ENCODE assay signal across 13 cellular contexts in genomic region chr11:12815150-12815523, GRCh38.
DNase-seq lines count a peak whose midpoint lies in the region; ATAC-seq, FAIRE-seq and TF ChIP-seq lines count a peak whose summit lies in the region.
"Had no signal": no experiment of that assay in that cellular context is flagged by ENCODE, and none has a peak within 500 bp of the region (broad histone marks: within the 10 kb centered on the region; RNA-seq: fewer than 3 reads in every experiment).

No MANE protein-coding gene starts in this region.

- H3K36me3 ChIP-seq in HCT116 (ENCODE audit: control insufficient read depth in 1 of 2, insufficient read depth in 2 of 2, low read length in 2 of 2): no peaks in the 10 kb centered on the region
- H3K36me3 ChIP-seq in astrocyte (ENCODE audit: insufficient read depth, low read length): no peaks in the 10 kb centered on the region
- no peaks in the 10 kb centered on the region for H3K36me3 ChIP-seq in kidney (ENCODE audit: control insufficient read depth in 1 of 2, insufficient read depth in 2 of 2, low read length in 2 of 2)
- H3K36me3 ChIP-seq in spleen: no peaks in the 10 kb centered on the region

- FAIRE-seq in astrocyte (lab: Jason Lieb, UNC): no peak
- no peak for FAIRE-seq in kidney (lab: Jason Lieb, UNC)

- BruUV-seq in HCT116 (replicated peaks; lab: Mats Ljungman, UMichigan): no TSS peak

- H3K9ac ChIP-seq in HCT116 (ENCODE audit: low read length) (peak overlapping the region; percentile 36), astrocyte (ENCODE audit: low read length) (peak overlapping the region; percentile 63), kidney (ENCODE audit: low read length in 2 of 2) (no peak overlapping the region)

- RAD21 ChIA-PET in HCT116 (lab: Charles Lee; ENCODE audit: low non-redundant PET in 1 of 2, low total read pairs in 2 of 2, uncharacterized antibody in 2 of 2, unreplicated experiment in 2 of 2): interaction anchor here (0.6 to 2.4 kb wide), 2 partner anchors 74 to 135 kb away, joined by 5 read pairs; no protein-coding TSS in a partner anchor

- H3K4me1 ChIP-seq in HCT116 (ENCODE audit: control insufficient read depth in 1 of 2, insufficient read depth in 2 of 2, low read length in 2 of 2) (peaks cover 57 to 72% of the 10 kb centered on the region in 2 experiments), astrocyte (ENCODE audit: insufficient read depth, low read length) (peaks cover 66% of the 10 kb centered on the region), kidney (ENCODE audit: control insufficient read depth in 1 of 2, insufficient read depth in 1 of 2, low read depth in 1 of 2, low read length in 2 of 2) (peaks cover 0 to 17% of the 10 kb centered on the region in 2 donors), spleen (peaks cover 0 to 37% (median 25%) of the 10 kb centered on the region in 6 donors)

- ATAC-seq in HCT116: peak; percentile 44
- no peak for ATAC-seq in natural killer cell treated with Interleukin-12 subunit alpha and Interleukin-12 subunit beta and Interleukin-15 and Interleukin-18, amount 100 ng/mL, for 72 hours

- no peak for TF ChIP-seq RAD21 in HCT116 (IDR thresholded peaks at IDR 0.05; ENCODE audit: low read depth)

- intact Hi-C loops in HCT116 (cut with micrococcal nuclease) (no loop called here), kidney (cut with DNase I) (no loop called here), spleen (cut with DNase I; ENCODE audit: low total_unique reads) (no loop called here)

- H3K27ac ChIP-seq in HCT116 (ENCODE audit: low read depth, low read length) (peak overlapping the region; percentile 70), astrocyte (ENCODE audit: low read depth, low read length) (peak overlapping the region; percentile 48), kidney (ENCODE audit: low read depth in 2 of 2, low read length in 2 of 2) (peak overlapping the region; percentile 5 to 40), spleen (peak overlapping the region in 7 of 8 donors; percentile 36 to 63 (median 53))

- H2AFZ ChIP-seq in HCT116 (ENCODE audit: low read depth, low read length, poor library complexity, severe bottlenecking) (no peak overlapping the region), astrocyte (ENCODE audit: low read depth, low read length) (no peak overlapping the region)

- no peaks in the 10 kb centered on the region for H3K36me3 Mint-ChIP-seq in astrocyte (ENCODE audit: low read depth, unreplicated experiment)
- no peaks in the 10 kb centered on the region for H3K36me3 Mint-ChIP-seq in natural killer cell treated with Interleukin-12 subunit alpha and Interleukin-12 subunit beta and Interleukin-15 and Interleukin-18, amount 100 ng/mL, for 72 hours
- H3K36me3 Mint-ChIP-seq: immature natural killer cell had no signal

- peak overlapping the region; percentile 69 for H3K4me2 ChIP-seq in HCT116 (ENCODE audit: low read length)
- peak overlapping the region; percentile 79 for H3K4me2 ChIP-seq in astrocyte (ENCODE audit: low read length)

- H3K9me3 ChIP-seq in HCT116 (ENCODE audit: control insufficient read depth in 1 of 2, insufficient read depth in 1 of 2, low read depth in 1 of 2, low read length in 2 of 2) (no peaks in the 10 kb centered on the region), astrocyte (ENCODE audit: insufficient read depth, low read depth, low read length) (no peaks in the 10 kb centered on the region), kidney (ENCODE audit: control insufficient read depth in 1 of 2, low read length in 2 of 2) (no peaks in the 10 kb centered on the region), spleen (no peaks in the 10 kb centered on the region)

- peaks cover 59% of the 10 kb centered on the region for H3K4me1 Mint-ChIP-seq in astrocyte (ENCODE audit: low read depth, unreplicated experiment)
- peaks cover 0 to 3% of the 10 kb centered on the region in 2 donors for H3K4me1 Mint-ChIP-seq in natural killer cell treated with Interleukin-12 subunit alpha and Interleukin-12 subunit beta and Interleukin-15 and Interleukin-18, amount 100 ng/mL, for 72 hours (ENCODE audit: low read depth in 2 of 2)
- H3K4me1 Mint-ChIP-seq: immature natural killer cell had no signal

- no peak for TF ChIP-seq CTCF in HCT116 (IDR thresholded peaks at IDR 0.05 in 2 of 3, conservative IDR thresholded peaks at IDR 0.05 in 1 of 3; ENCODE audit: borderline replicate concordance in 1 of 3, insufficient read depth in 1 of 3, low read depth in 2 of 3, low read length in 2 of 3)
- no peak for TF ChIP-seq CTCF in astrocyte (IDR thresholded peaks at IDR 0.05; ENCODE audit: insufficient read depth, low read depth, low read length)
- TF ChIP-seq CTCF in kidney (IDR thresholded peaks at IDR 0.05; ENCODE audit: borderline replicate concordance, extremely low read depth, insufficient read depth): no peak
- TF ChIP-seq CTCF in spleen (IDR thresholded peaks at IDR 0.05 in 8 of 11, conservative IDR thresholded peaks at IDR 0.05 in 3 of 11): no peak
- no peak for TF ChIP-seq CTCF in GM20000 (IDR thresholded peaks at IDR 0.05; ENCODE audit: extremely low read depth, missing control alignments)

- TF ChIP-seq POLR2A in HCT116 (IDR thresholded peaks at IDR 0.05; ENCODE audit: borderline replicate concordance, extremely low read depth, insufficient read depth, insufficient read length) (no peak), spleen (IDR thresholded peaks at IDR 0.05) (no peak)

- peak overlapping the region; percentile 73 for H3K27ac Mint-ChIP-seq in astrocyte (ENCODE audit: unreplicated experiment)
- H3K27ac Mint-ChIP-seq in natural killer cell treated with Interleukin-12 subunit alpha and Interleukin-12 subunit beta and Interleukin-15 and Interleukin-18, amount 100 ng/mL, for 72 hours: no peak overlapping the region
- H3K27ac Mint-ChIP-seq: immature natural killer cell had no signal

- no peaks in the 10 kb centered on the region for H3K27me3 ChIP-seq in HCT116 (ENCODE audit: insufficient read depth, low read length)
- H3K27me3 ChIP-seq in astrocyte (ENCODE audit: insufficient read depth, low read length): no peaks in the 10 kb centered on the region
- H3K27me3 ChIP-seq in spleen (replicated peaks in 1 of 7): peaks cover 0 to 18% (median 0%) of the 10 kb centered on the region in 7 donors

- DNase-seq in HCT116 (ENCODE audit: low read depth, low spot score): no peak
- DNase-seq in astrocyte (ENCODE audit: low read depth): no peak
- DNase-seq in kidney: no peak
- no peak for DNase-seq in spleen
- DNase-seq in GM20000 (ENCODE audit: low spot score): no peak
- no peak for DNase-seq in natural killer cell treated with Interleukin-12 subunit alpha and Interleukin-12 subunit beta and Interleukin-15 and Interleukin-18, amount 100 ng/mL, for 72 hours (ENCODE audit: low spot score)
- no peak for DNase-seq in NCI-H2196 treated with DMSO at 0.1 percent for 48 hours (lab: John Stamatoyannopoulos, UW; ENCODE audit: unreplicated experiment)
- DNase-seq in amygdala (lab: John Stamatoyannopoulos, UW): no peak
- DNase-seq: activated CD4-positive, alpha-beta T cell treated with anti-CD3 and anti-CD28 coated beads for 4 hours; activated naive CD4-positive, alpha-beta T cell treated with anti-CD3 and anti-CD28 coated beads, Interleukin-2, amount 50 U/mL, for 16 hours; effector CD8-positive, alpha-beta T cell; immature natural killer cell; stimulated activated CD4-positive, alpha-beta T cell treated with anti-CD3 and anti-CD28 coated beads, Interleukin-4, amount 100 ng/mL, for 1 hour had no signal

- WGBS in spleen, 5 donors: 4 to 10% (median 8%) methylated on average over 3 of the region's 3 CpGs

- H3K79me2 ChIP-seq in HCT116 (ENCODE audit: insufficient read depth, low read length): peaks cover 62% of the 10 kb centered on the region
- peaks cover 91% of the 10 kb centered on the region for H3K79me2 ChIP-seq in astrocyte (ENCODE audit: insufficient read depth, low read length)

- POLR2A ChIA-PET in HCT116 (lab: Charles Lee): interaction anchor here (0.7 to 1.0 kb wide), 2 partner anchors 30 to 118 kb away, joined by 3 read pairs; no protein-coding TSS in a partner anchor

- CTCF ChIA-PET in HCT116 (lab: Charles Lee): interaction anchor here (1.1 kb wide), 1 partner anchor 73 kb away, joined by 5 read pairs; no protein-coding TSS in a partner anchor

- H3K4me3 ChIP-seq in HCT116 (replicated peaks in 1 of 2; ENCODE audit: low read depth in 1 of 2, low read length in 2 of 2) (peak overlapping the region; percentile 20 to 32; a peak in 3 of 4 replicates), astrocyte (ENCODE audit: insufficient read depth, low read depth, low read length) (peak overlapping the region; percentile 2), kidney (ENCODE audit: low read length in 2 of 2) (peak overlapping the region; percentile 10 to 11), spleen (peak overlapping the region in 2 of 8 donors; percentile 12 to 33)

- H3K27me3 Mint-ChIP-seq in astrocyte (ENCODE audit: low read depth, unreplicated experiment): no peaks in the 10 kb centered on the region
- H3K27me3 Mint-ChIP-seq in natural killer cell treated with Interleukin-12 subunit alpha and Interleukin-12 subunit beta and Interleukin-15 and Interleukin-18, amount 100 ng/mL, for 72 hours: peaks cover 30 to 36% of the 10 kb centered on the region in 2 donors

- no peaks in the 10 kb centered on the region for H3K9me3 Mint-ChIP-seq in astrocyte (ENCODE audit: unreplicated experiment)
- H3K9me3 Mint-ChIP-seq in natural killer cell treated with Interleukin-12 subunit alpha and Interleukin-12 subunit beta and Interleukin-15 and Interleukin-18, amount 100 ng/mL, for 72 hours: no peaks in the 10 kb centered on the region
- H3K9me3 Mint-ChIP-seq: immature natural killer cell had no signal

- H4K20me1 ChIP-seq in HCT116 (ENCODE audit: insufficient read depth): no peaks in the 10 kb centered on the region
- H4K20me1 ChIP-seq in astrocyte (ENCODE audit: insufficient read depth, low read length): peaks cover 84% of the 10 kb centered on the region

- H3K4me3 Mint-ChIP-seq in astrocyte (ENCODE audit: unreplicated experiment): peak overlapping the region; percentile 70
- no peak overlapping the region for H3K4me3 Mint-ChIP-seq in natural killer cell treated with Interleukin-12 subunit alpha and Interleukin-12 subunit beta and Interleukin-15 and Interleukin-18, amount 100 ng/mL, for 72 hours
- H3K4me3 Mint-ChIP-seq: immature natural killer cell had no signal

- no peaks in the 10 kb centered on the region for H3K9me2 ChIP-seq in HCT116 (ENCODE audit: insufficient read depth)

Comparison
In these comparisons a context has a peak if more than half of its experiments do, and no peak if none do; other contexts are left out.
1. H3K9ac ChIP-seq: peak in HCT116 (single experiment) and astrocyte (single experiment); none in kidney (0 of 2).
2. Peak in every context shown above with its lines, with median percentiles within 50 percentile points of each other: H3K27ac ChIP-seq.